ENCODE assay signal across 1 cellular context in genomic region chr6:159527351-159527750, GRCh38.
TF ChIP-seq lines count a peak whose summit lies in the region.

No MANE protein-coding gene starts in this region.

TF ChIP-seq in WTC11, 78 proteins besides CTCF, POLR2A, EP300 and RAD21 (continued from another document):
- no peak for TF ChIP-seq ATF2 (CRISPR knock-in tag; IDR thresholded peaks at IDR 0.05; ENCODE audit: borderline replicate concordance, low read depth)
- no peak for TF ChIP-seq JUN (CRISPR knock-in tag; IDR thresholded peaks at IDR 0.05)
